Comparison of ENCODE assay signal across 22 cellular contexts in genomic region chr1:236422517-236422876, GRCh38. TPM values are rescaled to one million over a fixed set of nuclear protein-coding genes. Genes with fewer than 3 reads are reported as not detected.
"Had no signal": no experiment of that assay in that cellular context is flagged by ENCODE, and none has a peak within 500 bp of the region (broad histone marks: within the 10 kb centered on the region; RNA-seq: fewer than 3 reads in every experiment).

No MANE protein-coding gene starts in this region.

- DNase-seq: IMR-90, Kasumi-1, MM.1S, NCI-H1092 treated with DMSO at 0.1 percent for 48 hours, NCI-H1436, NCI-H1694 treated with DMSO at 0.1 percent for 48 hours, NCI-H1930, NCI-H2081, NCI-H2107, NCI-H2227 treated with DMSO at 0.1 percent for 48 hours, NCI-H524, NCI-H526 treated with DMSO at 0.1 percent for 48 hours, NCI-H748 treated with DMSO at 0.1 percent for 48 hours, PC-3, SHP77, SK-N-SH, SW 1271 had no signal

- H3K9ac ChIP-seq: KMS-11, SK-N-SH had no signal

- ATAC-seq: Panc1, PC-3 had no signal

- H3K4me2 ChIP-seq: KMS-11, SK-N-SH had no signal

- H3K9me3 ChIP-seq: SK-N-SH had no signal

- H3K27ac ChIP-seq: KMS-11, RWPE1 had no signal

RNA-seq across cellular contexts. Expression of gene EDARADD, which starts 28.4 kb away (rescaled TPM):
- total RNA-seq: HT-29, IMR-90, OCI-LY7 had no signal
- polyA plus RNA-seq: IMR-90, SK-N-SH had no signal
